Comparison of ENCODE assay signal across 13 cellular contexts in the genomic region with DNA sequence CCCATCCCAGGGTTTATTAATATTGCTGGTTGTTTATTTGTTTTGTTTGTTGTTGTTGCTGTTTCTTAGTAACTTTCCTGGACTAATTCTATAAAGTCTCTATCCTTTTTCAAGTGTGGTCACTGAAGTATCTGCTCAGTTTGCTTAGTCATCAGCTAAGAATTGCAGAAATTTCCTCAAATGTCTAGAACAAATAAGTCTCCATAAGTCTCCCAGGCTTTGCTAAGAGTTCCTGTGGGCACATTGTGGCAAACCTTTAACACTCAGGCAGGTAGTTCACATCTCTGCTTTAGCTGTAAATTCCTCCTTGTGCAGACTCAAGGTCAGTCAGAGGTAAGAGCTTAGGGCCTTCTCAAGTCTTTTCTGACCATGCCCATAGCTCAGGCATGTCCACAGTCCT. TPM values are rescaled to one million over a fixed set of nuclear protein-coding genes. Genes with fewer than 3 reads are reported as not detected.
DNase-seq lines count a peak whose midpoint lies in the region; ATAC-seq and TF ChIP-seq lines count a peak whose summit lies in the region.
"Had no signal": no experiment of that assay in that cellular context is flagged by ENCODE, and none has a peak within 500 bp of the region (broad histone marks: within the 10 kb centered on the region; RNA-seq: fewer than 3 reads in every experiment).

No MANE protein-coding gene starts in this region.

- no peak for TF ChIP-seq POLR2A in upper lobe of left lung (IDR thresholded peaks at IDR 0.05)

- ATAC-seq in left lung (peak; percentile 86), HG03432 (IDR thresholded peaks at IDR 0.05; ENCODE audit: unreplicated experiment) (no peak), upper lobe of left lung (ENCODE audit: low FRiP score in 2 of 2) (no peak), HG03139 (IDR thresholded peaks at IDR 0.05; ENCODE audit: unreplicated experiment) (no peak)

- H3K27ac ChIP-seq in left lung (no peak overlapping the region), upper lobe of left lung (no peak overlapping the region)
- H3K27ac ChIP-seq: Peyer's patch had no signal

- no peaks in the 10 kb centered on the region for H3K36me3 ChIP-seq in left lung
- no peaks in the 10 kb centered on the region for H3K36me3 ChIP-seq in upper lobe of left lung
- H3K36me3 ChIP-seq: Peyer's patch had no signal

- DNase-seq in AML-193 (lab: John Stamatoyannopoulos, UW) (peak; percentile 1 to 10), LoVo (ENCODE audit: low spot score) (peak; percentile 63), cardiac fibroblast (ENCODE audit: low read depth in 2 of 2) (peak; percentile 86 to 96), left lung (no peak), upper lobe of left lung (no peak), NCI-H2227 treated with DMSO at 0.1 percent for 48 hours (lab: John Stamatoyannopoulos, UW) (no peak)
- DNase-seq: activated CD4-positive, CD25-positive, alpha-beta regulatory T cell; Caco-2; Peyer's patch; stimulated activated CD4-positive, alpha-beta T cell treated with anti-CD3 and anti-CD28 coated beads, Interleukin-12 subunit alpha, Interleukin-12 subunit beta, amount 100 ng/mL, for 4 hours had no signal

- intact Hi-C loops in left lung (cut with DNase I) = no loop called here

- H3K4me1 ChIP-seq in left lung (no peaks in the 10 kb centered on the region), upper lobe of left lung (no peaks in the 10 kb centered on the region)
- H3K4me1 ChIP-seq: Peyer's patch had no signal

- TF ChIP-seq CTCF in cardiac fibroblast (IDR thresholded peaks at IDR 0.05; ENCODE audit: low read depth, low read length) (no peak), left lung (IDR thresholded peaks at IDR 0.05) (no peak), upper lobe of left lung (IDR thresholded peaks at IDR 0.05) (no peak)

- TF ChIP-seq EP300 in upper lobe of left lung (IDR thresholded peaks at IDR 0.05) = no peak

- H3K27me3 ChIP-seq in left lung = no peaks in the 10 kb centered on the region
- H3K27me3 ChIP-seq in upper lobe of left lung = no peaks in the 10 kb centered on the region
- H3K27me3 ChIP-seq: Peyer's patch had no signal

- no peak overlapping the region for H3K4me3 ChIP-seq in cardiac fibroblast (replicated peaks in 1 of 2; ENCODE audit: low read depth in 2 of 2, low read length in 2 of 2)
- no peak overlapping the region for H3K4me3 ChIP-seq in left lung
- H3K4me3 ChIP-seq in upper lobe of left lung = no peak overlapping the region
- H3K4me3 ChIP-seq: Peyer's patch had no signal

- peaks cover 0 to 4% of the 10 kb centered on the region in 2 donors for H3K9me3 ChIP-seq in left lung
- no peaks in the 10 kb centered on the region for H3K9me3 ChIP-seq in upper lobe of left lung
- H3K9me3 ChIP-seq: Caco-2, Peyer's patch had no signal

RNA-seq across cellular contexts. Expression of gene C1orf185, which starts 38.9 kb away (rescaled TPM):
- total RNA-seq in left lung (not detected), upper lobe of left lung (not detected)
- total RNA-seq: Caco-2, dermis microvascular lymphatic vessel endothelial cell, Peyer's patch had no signal

Comparison
In these comparisons a context has a peak if more than half of its experiments do, and no peak if none do; other contexts are left out.
1. DNase-seq: peak in AML-193 (2 of 2), LoVo (single experiment) and cardiac fibroblast (2 of 2); none in left lung (0 of 2), upper lobe of left lung (0 of 2) and NCI-H2227 treated with DMSO at 0.1 percent for 48 hours (single experiment).